ENCODE assay signal across 1 cellular context in genomic region chr6:41688256-41688965, GRCh38.
TF ChIP-seq lines count a peak whose summit lies in the region.

No MANE protein-coding gene starts in this region.

TF ChIP-seq in IMR-90, 13 proteins besides CTCF, POLR2A, EP300 and RAD21:
- TF ChIP-seq RFX5 (IDR thresholded peaks at IDR 0.05; ENCODE audit: low read depth, low read length) (no peak), RCOR1 (IDR thresholded peaks at IDR 0.05; ENCODE audit: insufficient replicate concordance, low read length) (no peak), MAFK (IDR thresholded peaks at IDR 0.05; ENCODE audit: low read depth, low read length) (no peak), SMC3 (IDR thresholded peaks at IDR 0.05; ENCODE audit: low read depth, low read length) (no peak), CHD1 (IDR thresholded peaks at IDR 0.05; ENCODE audit: low read depth, low read length) (no peak), FOS (IDR thresholded peaks at IDR 0.05; ENCODE audit: low read depth, low read length) (no peak), MAZ (IDR thresholded peaks at IDR 0.05; ENCODE audit: borderline replicate concordance, low read depth, low read length) (no peak), BHLHE40 (IDR thresholded peaks at IDR 0.05; ENCODE audit: low read depth, low read length) (no peak), NFE2L2 (IDR thresholded peaks at IDR 0.05; ENCODE audit: low read depth, low read length) (no peak), CEBPB (IDR thresholded peaks at IDR 0.05; ENCODE audit: low read depth, low read length) (no peak), MXI1 (IDR thresholded peaks at IDR 0.05; ENCODE audit: borderline replicate concordance, low read depth, low read length) (no peak)
- TF ChIP-seq, protein P1, sequence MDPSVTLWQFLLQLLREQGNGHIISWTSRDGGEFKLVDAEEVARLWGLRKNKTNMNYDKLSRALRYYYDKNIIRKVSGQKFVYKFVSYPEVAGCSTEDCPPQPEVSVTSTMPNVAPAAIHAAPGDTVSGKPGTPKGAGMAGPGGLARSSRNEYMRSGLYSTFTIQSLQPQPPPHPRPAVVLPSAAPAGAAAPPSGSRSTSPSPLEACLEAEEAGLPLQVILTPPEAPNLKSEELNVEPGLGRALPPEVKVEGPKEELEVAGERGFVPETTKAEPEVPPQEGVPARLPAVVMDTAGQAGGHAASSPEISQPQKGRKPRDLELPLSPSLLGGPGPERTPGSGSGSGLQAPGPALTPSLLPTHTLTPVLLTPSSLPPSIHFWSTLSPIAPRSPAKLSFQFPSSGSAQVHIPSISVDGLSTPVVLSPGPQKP (IDR thresholded peaks at IDR 0.05; ENCODE audit: borderline replicate concordance, low read depth, low read length), result no peak
- TF ChIP-seq, protein P2, sequence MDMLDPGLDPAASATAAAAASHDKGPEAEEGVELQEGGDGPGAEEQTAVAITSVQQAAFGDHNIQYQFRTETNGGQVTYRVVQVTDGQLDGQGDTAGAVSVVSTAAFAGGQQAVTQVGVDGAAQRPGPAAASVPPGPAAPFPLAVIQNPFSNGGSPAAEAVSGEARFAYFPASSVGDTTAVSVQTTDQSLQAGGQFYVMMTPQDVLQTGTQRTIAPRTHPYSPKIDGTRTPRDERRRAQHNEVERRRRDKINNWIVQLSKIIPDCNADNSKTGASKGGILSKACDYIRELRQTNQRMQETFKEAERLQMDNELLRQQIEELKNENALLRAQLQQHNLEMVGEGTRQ (IDR thresholded peaks at IDR 0.05; ENCODE audit: low read depth, low read length), result no peak
